Comparison of ENCODE assay signal across 8 cellular contexts in genomic region chr10:3172081-3172445, GRCh38. TPM values are rescaled to one million over a fixed set of nuclear protein-coding genes. Genes with fewer than 3 reads are reported as not detected.
DNase-seq lines count a peak whose midpoint lies in the region; ATAC-seq, FAIRE-seq and TF ChIP-seq lines count a peak whose summit lies in the region.

No MANE protein-coding gene starts in this region.

- H3K27me3 ChIP-seq in upper lobe of left lung = no peaks in the 10 kb centered on the region

- no peak for FAIRE-seq in H54 (lab: Jason Lieb, UNC)

- no peak for TF ChIP-seq EP300 in upper lobe of left lung (IDR thresholded peaks at IDR 0.05)

- H3K4me1 Mint-ChIP-seq in natural killer cell = peaks cover 13 to 17% of the 10 kb centered on the region in 2 donors

- peaks cover 0 to 2% of the 10 kb centered on the region in 2 donors for H3K9me3 Mint-ChIP-seq in natural killer cell

- H3K27ac ChIP-seq in upper lobe of left lung = peak overlapping the region; percentile 88 to 95 (median 89)

- H3K36me3 ChIP-seq in upper lobe of left lung = peaks cover 4 to 30% (median 25%) of the 10 kb centered on the region in 4 donors

- peaks cover 11 to 27% (median 14%) of the 10 kb centered on the region in 4 donors for H3K4me1 ChIP-seq in upper lobe of left lung

- H3K36me3 Mint-ChIP-seq in natural killer cell = no peaks in the 10 kb centered on the region

- ATAC-seq in esophagus mucosa (peak; percentile 1), natural killer cell (no peak), upper lobe of left lung (ENCODE audit: low FRiP score in 2 of 2) (peak in 1 of 2 donors; percentile 21), HG03095 (IDR thresholded peaks at IDR 0.05; ENCODE audit: unreplicated experiment) (no peak)

- TF ChIP-seq CTCF in WI38 (IDR thresholded peaks at IDR 0.05; ENCODE audit: low read depth, low read length) (no peak), natural killer cell (IDR thresholded peaks at IDR 0.05) (no peak), upper lobe of left lung (IDR thresholded peaks at IDR 0.05) (no peak)

- H3K9me3 ChIP-seq in upper lobe of left lung = no peaks in the 10 kb centered on the region

- H3K27me3 Mint-ChIP-seq in natural killer cell (ENCODE audit: low read depth in 2 of 2) = no peaks in the 10 kb centered on the region

- TF ChIP-seq POLR2A in H54 (IDR thresholded peaks at IDR 0.05; ENCODE audit: low read depth, low read length) (no peak), upper lobe of left lung (IDR thresholded peaks at IDR 0.05) (no peak)

- 1% methylated on average over 17 to 21 of the region's 21 CpGs for WGBS in upper lobe of left lung, 2 donors

- DNase-seq in AG08395 (ENCODE audit: low spot score) (peak; percentile 39), H54 (ENCODE audit: insufficient read length, low spot score) (peak; percentile 24), natural killer cell (no peak), upper lobe of left lung (peak in 1 of 2 donors; percentile 82), SKM-1 (lab: John Stamatoyannopoulos, UW; ENCODE audit: unreplicated experiment) (no peak)

- H3K4me3 Mint-ChIP-seq in natural killer cell = peak overlapping the region; percentile 89

- intact Hi-C loops in natural killer cell (cut with micrococcal nuclease) = no loop called here

- H3K4me3 ChIP-seq in WI38 (ENCODE audit: low read depth, low read length) (peak overlapping the region; percentile 91), upper lobe of left lung (peak overlapping the region; percentile 65 to 96 (median 94))

- peak overlapping the region; percentile 79 to 87 for H3K27ac Mint-ChIP-seq in natural killer cell

RNA-seq across cellular contexts. Expression of gene PITRM1, which starts 0.5 kb away (rescaled TPM):
- total RNA-seq in esophagus mucosa (43.0 TPM), natural killer cell (10 to 100 TPM; 67.1 to 89.0 (median 70.6) TPM), upper lobe of left lung (100 to 1,000 TPM in 2 of 6 donors, 10 to 100 TPM in 4; 63.4 to 216 (median 77.5) TPM)

Comparison
In these comparisons a context has a peak if more than half of its experiments do, and no peak if none do; other contexts are left out.
1. DNase-seq: peak in AG08395 (single experiment) and H54 (single experiment); none in natural killer cell (single experiment) and SKM-1 (single experiment).